In genomic region chr7:156640949-156641485, GRCh38 we compare ENCODE assay signal across 9 cellular contexts. TPM values are rescaled to one million over a fixed set of nuclear protein-coding genes. Genes with fewer than 3 reads are reported as not detected.
A peak's percentile ranks its signal among the peaks of the same experiment; 100 is the strongest.
DNase-seq lines count a peak whose midpoint lies in the region; ATAC-seq and TF ChIP-seq lines count a peak whose summit lies in the region.
"Had no signal": no experiment of that assay in that cellular context is flagged by ENCODE, and none has a peak within 500 bp of the region (broad histone marks: within the 10 kb centered on the region; RNA-seq: fewer than 3 reads in every experiment).

No MANE protein-coding gene starts in this region.

- no peaks in the 10 kb centered on the region for H4K20me1 ChIP-seq in osteoblast (ENCODE audit: insufficient read depth, low read length)

- DNase-seq in NCI-H345 (lab: John Stamatoyannopoulos, UW) (peak; percentile 54), NCI-H345 treated with DMSO at 0.1 percent for 48 hours (lab: John Stamatoyannopoulos, UW; ENCODE audit: unreplicated experiment) (no peak), NCI-H1417 treated with DMSO at 0.1 percent for 48 hours (lab: John Stamatoyannopoulos, UW) (peak; percentile 42), fibroblast of pulmonary artery (ENCODE audit: low read depth) (peak; percentile 28), osteoblast (ENCODE audit: insufficient read length, low spot score, missing footprints) (peak; percentile 56), KBM-7 (no peak)
- DNase-seq in activated CD8-positive, alpha-beta memory T cell treated with anti-CD3 and anti-CD28 coated beads, Interleukin-2, amount 50 U/mL, for 4 hours, result peak; percentile 43
- DNase-seq: DND-41 had no signal

- in situ Hi-C loops in KBM-7 (cut with MboI; ENCODE audit: low pct_unique_long_range_greater_than_20kb, low sequenced_read_pairs), result no loop called here

- H3K4me2 ChIP-seq in osteoblast (ENCODE audit: insufficient read depth, low read length), result peak overlapping the region; percentile 79

- peak overlapping the region; percentile 86 for H2AFZ ChIP-seq in osteoblast (ENCODE audit: low read length)

- H3K27me3 ChIP-seq in osteoblast (ENCODE audit: insufficient read depth, low read length), result no peaks in the 10 kb centered on the region

- peak; percentile 59 for ATAC-seq in HG02642 (IDR thresholded peaks at IDR 0.05; ENCODE audit: poor library complexity, unreplicated experiment)

- H3K9me3 ChIP-seq in osteoblast (ENCODE audit: low read depth, low read length), result no peaks in the 10 kb centered on the region

- peaks cover 11% of the 10 kb centered on the region for H3K4me1 ChIP-seq in osteoblast (ENCODE audit: insufficient read depth, low read length)

- H3K4me3 ChIP-seq in fibroblast of pulmonary artery (replicated peaks; ENCODE audit: low read depth, low read length), result peak overlapping the region; percentile 74
- peak overlapping the region; percentile 82 for H3K4me3 ChIP-seq in osteoblast (ENCODE audit: insufficient read depth, low read length)

- peaks cover 5% of the 10 kb centered on the region for H3K79me2 ChIP-seq in osteoblast (ENCODE audit: insufficient read depth, low read length)

- H3K36me3 ChIP-seq in osteoblast (ENCODE audit: insufficient read depth, low read length), result no peaks in the 10 kb centered on the region

- peak overlapping the region; percentile 47 for H3K27ac ChIP-seq in osteoblast (ENCODE audit: low read depth, low read length)

- TF ChIP-seq CTCF in fibroblast of pulmonary artery (IDR thresholded peaks at IDR 0.05; ENCODE audit: low read length, missing control alignments) (no peak), osteoblast (IDR thresholded peaks at IDR 0.05; ENCODE audit: extremely low read depth, low read depth, low read length) (no peak)

RNA-seq across cellular contexts. Expression of gene RNF32, which starts 0.4 kb away (rescaled TPM):
- total RNA-seq in osteoblast, result under 0.01 and 0.29 TPM in 2 replicates

Comparison
In these comparisons a context has a peak if more than half of its experiments do, and no peak if none do; other contexts are left out.
1. DNase-seq: peak in NCI-H345 (single experiment), NCI-H1417 treated with DMSO at 0.1 percent for 48 hours (single experiment), activated CD8-positive, alpha-beta memory T cell treated with anti-CD3 and anti-CD28 coated beads, Interleukin-2, amount 50 U/mL, for 4 hours (single experiment), fibroblast of pulmonary artery (single experiment) and osteoblast (single experiment); none in NCI-H345 treated with DMSO at 0.1 percent for 48 hours (single experiment) and KBM-7 (single experiment).